Comparison of ENCODE assay signal across 9 cellular contexts in the genomic region with DNA sequence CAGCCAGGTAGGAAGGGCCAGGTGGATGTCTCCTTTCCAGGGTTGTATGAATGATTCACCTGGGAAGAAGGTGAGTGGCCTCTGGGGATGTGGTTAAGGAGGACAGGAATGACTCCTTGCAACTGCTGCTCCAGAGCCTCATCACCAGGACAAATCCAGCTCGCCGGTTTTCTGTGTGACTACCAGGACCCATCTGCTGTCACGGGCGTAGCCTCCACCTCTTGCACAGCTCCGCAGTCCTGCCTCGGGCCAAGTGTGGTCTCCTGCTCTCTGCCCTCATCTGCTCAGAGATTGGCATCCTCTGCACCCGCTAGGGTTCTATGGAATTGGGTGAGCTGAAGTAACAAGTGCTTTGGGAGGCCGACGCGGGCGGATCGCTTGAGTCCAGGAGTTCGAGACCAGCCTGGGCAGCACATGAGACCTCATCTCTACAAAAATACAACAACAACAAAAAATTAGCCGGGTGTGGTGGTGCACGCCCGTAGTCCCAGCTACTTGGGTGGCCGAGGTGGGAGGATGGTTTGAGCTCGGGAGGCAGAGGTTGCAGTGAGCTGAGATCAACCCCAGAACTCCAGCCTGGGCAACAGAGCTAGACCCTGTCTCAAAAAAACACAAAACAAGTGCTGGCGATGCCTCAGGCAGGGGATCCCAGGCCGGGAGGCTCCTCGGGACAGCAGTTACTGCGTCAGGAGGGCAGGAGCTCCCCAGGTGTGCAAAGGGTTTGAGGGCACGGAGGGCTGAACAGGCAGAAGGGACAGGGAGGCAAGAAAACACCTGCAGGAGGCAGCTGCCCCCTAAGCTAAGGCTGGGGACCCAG. TPM values are rescaled to one million over a fixed set of nuclear protein-coding genes. Genes with fewer than 3 reads are reported as not detected.
A peak's percentile ranks its signal among the peaks of the same experiment; 100 is the strongest.
DNase-seq lines count a peak whose midpoint lies in the region; ATAC-seq and TF ChIP-seq lines count a peak whose summit lies in the region.
"Had no signal": no experiment of that assay in that cellular context is flagged by ENCODE, and none has a peak within 500 bp of the region (broad histone marks: within the 10 kb centered on the region; RNA-seq: fewer than 3 reads in every experiment).

No MANE protein-coding gene starts in this region.

- no peak for TF ChIP-seq POLR2A in suprapubic skin (IDR thresholded peaks at IDR 0.05)

- H3K9me3 ChIP-seq in suprapubic skin, result no peaks in the 10 kb centered on the region

- H3K36me3 ChIP-seq in suprapubic skin, result no peaks in the 10 kb centered on the region

- H3K27me3 Mint-ChIP-seq in T-helper 1 cell treated with Interleukin-12 subunit alpha and Interleukin-12 subunit beta and Interleukin-4 antibody, amounts not matched to agents 30 μg/mL and 1 μg/mL, for 36 hours (ENCODE audit: low read depth), result no peaks in the 10 kb centered on the region
- no peaks in the 10 kb centered on the region for H3K27me3 Mint-ChIP-seq in activated naive CD8-positive, alpha-beta T cell treated with anti-CD3 and anti-CD28 coated beads, Interleukin-2, amount 10 ng/mL, durations not matched to agents 7 days and 5 days

- H3K36me3 Mint-ChIP-seq in T-helper 1 cell treated with Interleukin-12 subunit alpha and Interleukin-12 subunit beta and Interleukin-4 antibody, amounts not matched to agents 30 μg/mL and 1 μg/mL, for 36 hours (ENCODE audit: low read depth), result peaks cover 2% of the 10 kb centered on the region
- H3K36me3 Mint-ChIP-seq in activated naive CD8-positive, alpha-beta T cell treated with anti-CD3 and anti-CD28 coated beads, Interleukin-2, amount 10 ng/mL, durations not matched to agents 7 days and 5 days, result peaks cover 4% of the 10 kb centered on the region

- no peak for ATAC-seq in activated naive CD8-positive, alpha-beta T cell treated with anti-CD3 and anti-CD28 coated beads, Interleukin-2, amount 10 ng/mL, durations not matched to agents 7 days and 5 days (ENCODE audit: low read depth)
- ATAC-seq in omental fat pad (ENCODE audit: low FRiP score), result no peak
- ATAC-seq in HG03520 (IDR thresholded peaks at IDR 0.05; ENCODE audit: unreplicated experiment), result no peak

- H3K4me1 ChIP-seq in suprapubic skin, result peaks cover 36% of the 10 kb centered on the region

- TF ChIP-seq EP300 in suprapubic skin (IDR thresholded peaks at IDR 0.05), result no peak

- H3K27ac Mint-ChIP-seq in T-helper 1 cell treated with Interleukin-12 subunit alpha and Interleukin-12 subunit beta and Interleukin-4 antibody, amounts not matched to agents 30 μg/mL and 1 μg/mL, for 36 hours, result no peak overlapping the region
- peak overlapping the region; percentile 75 for H3K27ac Mint-ChIP-seq in activated naive CD8-positive, alpha-beta T cell treated with anti-CD3 and anti-CD28 coated beads, Interleukin-2, amount 10 ng/mL, durations not matched to agents 7 days and 5 days

- DNase-seq in T-helper 1 cell, result no peak
- DNase-seq in activated naive CD8-positive, alpha-beta T cell treated with anti-CD3 and anti-CD28 coated beads, Interleukin-2, amount 10 ng/mL, durations not matched to agents 7 days and 5 days, result no peak
- peak; percentile 77 for DNase-seq in kidney tubule cell (ENCODE audit: low spot score)
- no peak for DNase-seq in suprapubic skin (ENCODE audit: low spot score in 2 of 2)
- no peak for DNase-seq in NCI-H446 treated with DMSO at 0.1 percent for 48 hours (lab: John Stamatoyannopoulos, UW)
- DNase-seq in omental fat pad (ENCODE audit: low spot score), result no peak

- no peaks in the 10 kb centered on the region for H3K27me3 ChIP-seq in suprapubic skin

- TF ChIP-seq CTCF in suprapubic skin (IDR thresholded peaks at IDR 0.05) (no peak), omental fat pad (IDR thresholded peaks at IDR 0.05) (no peak)

- H3K9me3 Mint-ChIP-seq in T-helper 1 cell treated with Interleukin-12 subunit alpha and Interleukin-12 subunit beta and Interleukin-4 antibody, amounts not matched to agents 30 μg/mL and 1 μg/mL, for 36 hours, result no peaks in the 10 kb centered on the region
- no peaks in the 10 kb centered on the region for H3K9me3 Mint-ChIP-seq in activated naive CD8-positive, alpha-beta T cell treated with anti-CD3 and anti-CD28 coated beads, Interleukin-2, amount 10 ng/mL, durations not matched to agents 7 days and 5 days

- H3K27ac ChIP-seq in suprapubic skin, result no peak overlapping the region

- WGBS in suprapubic skin, result 76% methylated on average over 22 of the region's 23 CpGs

- peak overlapping the region; percentile 54 for H3K4me3 Mint-ChIP-seq in T-helper 1 cell treated with Interleukin-12 subunit alpha and Interleukin-12 subunit beta and Interleukin-4 antibody, amounts not matched to agents 30 μg/mL and 1 μg/mL, for 36 hours
- H3K4me3 Mint-ChIP-seq in activated naive CD8-positive, alpha-beta T cell treated with anti-CD3 and anti-CD28 coated beads, Interleukin-2, amount 10 ng/mL, durations not matched to agents 7 days and 5 days, result peak overlapping the region; percentile 58

- POLR2A ChIA-PET in activated naive CD8-positive, alpha-beta T cell treated with anti-CD3 and anti-CD28 coated beads, Interleukin-2, amount 10 ng/mL, durations not matched to agents 7 days and 5 days (lab: Charles Lee), result interaction anchor here (0.7 to 2.7 kb wide), 9 partner anchors 9 to 135 kb away, joined by 3 to 24 read pairs (median 5); partner anchors contain the start of genes ATG4B, DTYMK, ING5 and THAP4

- peaks cover 31% of the 10 kb centered on the region for H3K4me1 Mint-ChIP-seq in T-helper 1 cell treated with Interleukin-12 subunit alpha and Interleukin-12 subunit beta and Interleukin-4 antibody, amounts not matched to agents 30 μg/mL and 1 μg/mL, for 36 hours (ENCODE audit: low read depth)
- peaks cover 27% of the 10 kb centered on the region for H3K4me1 Mint-ChIP-seq in activated naive CD8-positive, alpha-beta T cell treated with anti-CD3 and anti-CD28 coated beads, Interleukin-2, amount 10 ng/mL, durations not matched to agents 7 days and 5 days

- H3K4me3 ChIP-seq in suprapubic skin, result peak overlapping the region; percentile 91

RNA-seq across cellular contexts. Expression of gene D2HGDH, which starts 0.8 kb away (rescaled TPM):
- total RNA-seq in activated naive CD8-positive, alpha-beta T cell treated with anti-CD3 and anti-CD28 coated beads, Interleukin-2, amount 10 ng/mL, durations not matched to agents 7 days and 5 days, result 10 to 100 TPM; 44.2 to 46.2 TPM
- total RNA-seq in suprapubic skin (100 to 1,000 TPM in 1 of 4 donors, 10 to 100 TPM in 3; 37.7 to 160 (median 62.2) TPM), omental fat pad (10 to 100 TPM; 12.4 to 31.2 (median 16.9) TPM)

RNA-seq across cellular contexts. Expression of gene ING5, which starts 31.8 kb away (rescaled TPM):
- total RNA-seq in activated naive CD8-positive, alpha-beta T cell treated with anti-CD3 and anti-CD28 coated beads, Interleukin-2, amount 10 ng/mL, durations not matched to agents 7 days and 5 days, result 10 to 100 TPM; 52.1 to 54.3 TPM
- total RNA-seq in suprapubic skin, result 10 to 100 TPM; 32.1 to 94.9 (median 46.4) TPM
- 10 to 100 TPM; 24.2 to 33.0 (median 26.4) TPM for total RNA-seq in omental fat pad

RNA-seq across cellular contexts. Expression of gene GAL3ST2, which starts 43.0 kb away (rescaled TPM):
- under 1 TPM; 0.22 to 0.43 TPM for total RNA-seq in activated naive CD8-positive, alpha-beta T cell treated with anti-CD3 and anti-CD28 coated beads, Interleukin-2, amount 10 ng/mL, durations not matched to agents 7 days and 5 days
- total RNA-seq in suprapubic skin (not detected), omental fat pad (1 to 10 TPM in 2 of 4 donors, under 1 TPM in 1, not detected in 1; 0.50 to 3.1 (median 2.8) TPM)
- total RNA-seq: myocyte had no signal

RNA-seq across cellular contexts. Expression of gene DTYMK, which starts 47.0 kb away (rescaled TPM):
- total RNA-seq in activated naive CD8-positive, alpha-beta T cell treated with anti-CD3 and anti-CD28 coated beads, Interleukin-2, amount 10 ng/mL, durations not matched to agents 7 days and 5 days, result 10 to 100 TPM; 56.5 to 67.9 TPM
- total RNA-seq in suprapubic skin (10 to 100 TPM; 14.6 to 29.1 (median 18.2) TPM), omental fat pad (10 to 100 TPM; 10.3 to 31.7 (median 15.3) TPM)
